Comparison of ENCODE assay signal across 26 cellular contexts in genomic region chr11:27678242-27678641, GRCh38. TPM values are rescaled to one million over a fixed set of nuclear protein-coding genes. Genes with fewer than 3 reads are reported as not detected.
"Had no signal": no experiment of that assay in that cellular context is flagged by ENCODE, and none has a peak within 500 bp of the region (broad histone marks: within the 10 kb centered on the region; RNA-seq: fewer than 3 reads in every experiment).

No MANE protein-coding gene starts in this region.

- H3K9me3 ChIP-seq: ovary, psoas muscle, right atrium auricular region, tibial artery had no signal

- H3K4me1 ChIP-seq: psoas muscle, right atrium auricular region, tibial artery had no signal

- H3K27me3 ChIP-seq: cardiac muscle cell, ovary, right atrium auricular region, tibial artery had no signal

- H3K9me3 Mint-ChIP-seq: activated T-cell treated with anti-CD3 and anti-CD28 coated beads, Interleukin-2, amount 50 U/mL, for 4 hours; activated T-helper 2 cell treated with anti-CD3 and anti-CD28 coated beads, Interferon-gamma antibody, Interleukin-2, Interleukin-4, amounts not matched to agents 10 μg/mL and 5 μg/mL and 100 μg/mL, durations not matched to agents 14 hours and 24 hours and 36 hours had no signal

- H3K27ac ChIP-seq: cardiac muscle cell, ovary, psoas muscle, right atrium auricular region, tibial artery had no signal

- DNase-seq: activated CD4-positive, alpha-beta T cell treated with anti-CD3 and anti-CD28 coated beads for 36 hours; activated CD4-positive, alpha-beta T cell treated with anti-CD3 and anti-CD28 coated beads, Interleukin-2, amount 50 U/mL, for 4 hours; activated CD8-positive, alpha-beta memory T cell treated with anti-CD3 and anti-CD28 coated beads, Interleukin-2, amount 50 U/mL, for 48 hours; activated naive CD4-positive, alpha-beta T cell; activated naive CD8-positive, alpha-beta T cell treated with anti-CD3 and anti-CD28 coated beads for 36 hours; activated T-cell treated with anti-CD3 and anti-CD28 coated beads, Interleukin-2, amount 50 U/mL, for 4 hours; amniotic stem cell; effector memory CD4-positive, alpha-beta T cell; foreskin melanocyte; left ventricle myocardium superior; mammary epithelial cell; midbrain; natural killer cell; ovary; psoas muscle; stimulated activated CD4-positive, alpha-beta T cell treated with anti-CD3 and anti-CD28 coated beads, Interleukin-2, amount 100 ng/mL, for 24 hours; stimulated activated naive CD8-positive, alpha-beta T cell treated with anti-CD3 and anti-CD28 coated beads, Interleukin-15, amount 100 ng/mL, for 72 hours; T-helper 9 cell; tibial artery had no signal

- H3K27ac Mint-ChIP-seq: activated CD4-positive, alpha-beta T cell treated with anti-CD3 and anti-CD28 coated beads for 36 hours; activated naive CD8-positive, alpha-beta T cell treated with anti-CD3 and anti-CD28 coated beads for 36 hours; activated T-helper 2 cell treated with anti-CD3 and anti-CD28 coated beads, Interferon-gamma antibody, Interleukin-2, Interleukin-4, amounts not matched to agents 10 μg/mL and 5 μg/mL and 100 μg/mL, durations not matched to agents 14 hours and 24 hours and 36 hours; natural killer cell; stimulated activated effector memory CD8-positive, alpha-beta T cell treated with anti-CD3 and anti-CD28 coated beads, Interleukin-12 subunit alpha, Interleukin-12 subunit beta, amount 100 ng/mL, for 72 hours; stimulated activated naive CD8-positive, alpha-beta T cell treated with anti-CD3 and anti-CD28 coated beads, Interleukin-15, amount 100 ng/mL, for 72 hours; WTC11 had no signal

- H3K4me3 Mint-ChIP-seq: activated CD4-positive, alpha-beta T cell treated with anti-CD3 and anti-CD28 coated beads for 36 hours; activated naive CD8-positive, alpha-beta T cell treated with anti-CD3 and anti-CD28 coated beads for 36 hours; activated T-cell treated with anti-CD3 and anti-CD28 coated beads, Interleukin-2, amount 50 U/mL, for 4 hours; natural killer cell; stimulated activated effector memory CD8-positive, alpha-beta T cell treated with anti-CD3 and anti-CD28 coated beads, Interleukin-12 subunit alpha, Interleukin-12 subunit beta, amount 100 ng/mL, for 72 hours; stimulated activated naive CD8-positive, alpha-beta T cell treated with anti-CD3 and anti-CD28 coated beads, Interleukin-15, amount 100 ng/mL, for 72 hours; WTC11 had no signal

- H3K36me3 Mint-ChIP-seq: natural killer cell; stimulated activated effector memory CD8-positive, alpha-beta T cell treated with anti-CD3 and anti-CD28 coated beads, Interleukin-12 subunit alpha, Interleukin-12 subunit beta, amount 100 ng/mL, for 72 hours had no signal

- H3K36me3 ChIP-seq: cardiac muscle cell, ovary, right atrium auricular region, tibial artery had no signal

- H3K4me1 Mint-ChIP-seq: activated CD4-positive, alpha-beta T cell treated with anti-CD3 and anti-CD28 coated beads for 36 hours; activated naive CD8-positive, alpha-beta T cell treated with anti-CD3 and anti-CD28 coated beads for 36 hours; natural killer cell; stimulated activated effector memory CD8-positive, alpha-beta T cell treated with anti-CD3 and anti-CD28 coated beads, Interleukin-12 subunit alpha, Interleukin-12 subunit beta, amount 100 ng/mL, for 72 hours; stimulated activated naive CD8-positive, alpha-beta T cell treated with anti-CD3 and anti-CD28 coated beads, Interleukin-15, amount 100 ng/mL, for 72 hours had no signal

- H3K4me3 ChIP-seq: cardiac muscle cell, ovary, psoas muscle, right atrium auricular region, tibial artery had no signal

- H3K27me3 Mint-ChIP-seq: activated CD4-positive, alpha-beta T cell treated with anti-CD3 and anti-CD28 coated beads for 36 hours; activated naive CD8-positive, alpha-beta T cell treated with anti-CD3 and anti-CD28 coated beads for 36 hours; stimulated activated naive CD8-positive, alpha-beta T cell treated with anti-CD3 and anti-CD28 coated beads, Interleukin-15, amount 100 ng/mL, for 72 hours had no signal

RNA-seq across cellular contexts. Expression of gene BDNF, which starts 22.0 kb away (rescaled TPM):
- total RNA-seq: activated CD4-positive, alpha-beta T cell treated with anti-CD3 and anti-CD28 coated beads for 36 hours; activated CD8-positive, alpha-beta memory T cell treated with anti-CD3 and anti-CD28 coated beads for 36 hours; activated naive CD8-positive, alpha-beta T cell treated with anti-CD3 and anti-CD28 coated beads for 36 hours; activated T-helper 2 cell treated with anti-CD3 and anti-CD28 coated beads, Interferon-gamma antibody, Interleukin-2, Interleukin-4, amounts not matched to agents 10 μg/mL and 5 μg/mL and 100 μg/mL, durations not matched to agents 14 hours and 24 hours and 36 hours; natural killer cell; T-helper 1 cell treated with Interleukin-12 subunit alpha and Interleukin-12 subunit beta and Interleukin-4 antibody, amounts not matched to agents 30 ng/mL and 1 ng/mL, for 36 hours had no signal
